ENCODE assay signal across 28 cellular contexts in the genomic region with DNA sequence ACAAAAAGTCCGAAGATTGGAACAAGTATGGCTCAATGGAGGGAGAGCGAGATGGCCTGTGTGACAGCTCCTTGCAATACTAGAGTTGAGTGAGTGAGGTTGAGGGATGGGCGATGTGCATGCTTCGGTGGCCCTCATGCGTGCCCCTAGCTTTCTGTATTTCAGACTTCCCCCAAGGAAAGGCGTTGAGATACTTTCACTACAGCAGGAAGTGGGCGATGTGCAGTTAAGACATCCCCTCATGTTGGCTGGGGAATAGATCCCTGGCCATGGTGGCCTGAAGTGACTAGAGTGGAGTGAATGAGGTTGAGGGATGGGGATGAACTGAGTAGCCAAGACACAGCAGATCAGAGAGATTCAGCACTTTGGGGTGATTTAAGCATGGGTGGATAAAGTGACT.
"Had no signal": no experiment of that assay in that cellular context is flagged by ENCODE, and none has a peak within 500 bp of the region (broad histone marks: within the 10 kb centered on the region; RNA-seq: fewer than 3 reads in every experiment).

No MANE protein-coding gene starts in this region.

- H3K27me3 ChIP-seq: colonic mucosa, dorsolateral prefrontal cortex, esophagus muscularis mucosa, esophagus squamous epithelium, foreskin keratinocyte, gastrocnemius medialis, gastroesophageal sphincter, heart left ventricle, heart right ventricle had no signal

- FAIRE-seq: colon, endometrium, endothelial cell of umbilical vein, frontal cortex had no signal

- H3K4me3 ChIP-seq: colonic mucosa, coronary artery, dorsolateral prefrontal cortex, esophagus muscularis mucosa, esophagus squamous epithelium, gastrocnemius medialis, gastroesophageal sphincter, heart left ventricle, heart right ventricle had no signal

- H3K27ac ChIP-seq: colonic mucosa, coronary artery, dorsolateral prefrontal cortex, epithelial cell of prostate, esophagus muscularis mucosa, esophagus squamous epithelium, foreskin keratinocyte, gastrocnemius medialis, gastroesophageal sphincter, heart left ventricle, heart right ventricle had no signal

- ATAC-seq: effector memory CD8-positive, alpha-beta T cell; esophagus mucosa; foreskin keratinocyte; gastrocnemius medialis; gastroesophageal sphincter; heart left ventricle; heart right ventricle had no signal

- DNase-seq: colonic mucosa; cortex of kidney; dermis blood vessel endothelial cell; dorsolateral prefrontal cortex; effector CD4-positive, alpha-beta T cell; effector CD8-positive, alpha-beta T cell; effector memory CD4-positive, alpha-beta T cell; effector memory CD8-positive, alpha-beta T cell; endodermal cell; erythroblast; esophagus squamous epithelium; foreskin fibroblast; foreskin keratinocyte; foreskin melanocyte; gastrocnemius medialis; glutamatergic neuron; head of caudate nucleus; heart left ventricle; heart right ventricle had no signal

- H3K9me3 ChIP-seq: colonic mucosa, esophagus muscularis mucosa, esophagus squamous epithelium, gastrocnemius medialis, gastroesophageal sphincter had no signal

- H3K36me3 ChIP-seq: colonic mucosa, esophagus muscularis mucosa, esophagus squamous epithelium, gastrocnemius medialis, gastroesophageal sphincter, heart left ventricle, heart right ventricle had no signal

- H3K4me1 ChIP-seq: colonic mucosa, esophagus muscularis mucosa, esophagus squamous epithelium, foreskin keratinocyte, gastrocnemius medialis, gastroesophageal sphincter, heart left ventricle, heart right ventricle had no signal
